ENCODE assay signal across 1 cellular context in the genomic region with DNA sequence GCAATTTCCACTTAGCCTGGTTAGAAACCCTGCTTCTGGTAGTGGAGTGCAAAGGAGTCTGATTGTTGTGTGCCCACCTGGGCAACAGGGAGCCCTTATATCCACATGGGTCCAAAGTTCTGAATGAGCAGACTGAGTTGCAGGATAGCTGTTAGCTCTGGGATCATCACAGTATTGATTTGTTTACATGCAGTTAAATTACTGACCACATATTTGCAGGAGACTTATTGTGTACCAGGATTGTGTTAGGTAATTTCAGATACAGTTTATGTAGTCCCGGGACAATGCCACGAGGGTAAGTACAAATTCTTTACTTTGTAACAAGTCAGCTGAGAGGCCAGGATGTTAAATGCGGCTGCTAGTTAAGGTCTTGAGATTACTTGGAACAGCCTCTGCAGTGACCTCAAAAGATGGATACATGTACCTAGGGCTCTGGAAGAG.
TF ChIP-seq lines count a peak whose summit lies in the region.

No MANE protein-coding gene starts in this region.

TF ChIP-seq in HepG2, 621 proteins besides CTCF, POLR2A, EP300 and RAD21 (continued from another document and continues in another):
- TF ChIP-seq TFDP1 (CRISPR knock-in tag; IDR thresholded peaks at IDR 0.05; ENCODE audit: borderline replicate concordance) (no peak), MED13 (CRISPR knock-in tag; IDR thresholded peaks at IDR 0.05) (peak; percentile 44; the same call in 1 of the 2 replicates), TSC22D2 (CRISPR knock-in tag; IDR thresholded peaks at IDR 0.05; ENCODE audit: borderline replicate concordance) (peak; percentile 79; the same call in 1 of the 2 replicates), HMG20B (CRISPR knock-in tag; conservative IDR thresholded peaks at IDR 0.05) (peak; percentile 91), FOXK1 (CRISPR knock-in tag; IDR thresholded peaks at IDR 0.05; ENCODE audit: borderline replicate concordance, low read depth) (peak; percentile 91), TMF1 (CRISPR knock-in tag; IDR thresholded peaks at IDR 0.05; ENCODE audit: low read depth) (no peak), TCF7 (IDR thresholded peaks at IDR 0.05; ENCODE audit: low read depth) (peak; percentile 53), SALL1 (CRISPR knock-in tag; IDR thresholded peaks at IDR 0.05) (peak; percentile 94), NCOA2 (CRISPR knock-in tag; IDR thresholded peaks at IDR 0.05) (peak; percentile 90), RBM39 (IDR thresholded peaks at IDR 0.05; ENCODE audit: low read depth, low read length, poor library complexity, severe bottlenecking) (no peak), ZNF142 (CRISPR knock-in tag; IDR thresholded peaks at IDR 0.05) (no peak), RXRB (CRISPR knock-in tag; IDR thresholded peaks at IDR 0.05; ENCODE audit: borderline replicate concordance) (peak; percentile 82), FOXM1 (CRISPR knock-in tag; IDR thresholded peaks at IDR 0.05) (no peak), ZNF431 (CRISPR knock-in tag; IDR thresholded peaks at IDR 0.05; ENCODE audit: borderline replicate concordance, low read depth) (no peak), NR2F1 (CRISPR knock-in tag; IDR thresholded peaks at IDR 0.05) (no peak; a peak in 1 of 4 replicates), ZNF816 (CRISPR knock-in tag; IDR thresholded peaks at IDR 0.05; ENCODE audit: borderline replicate concordance) (peak; percentile 80; the same call in 1 of the 2 replicates), ZEB1 (IDR thresholded peaks at IDR 0.05; ENCODE audit: insufficient replicate concordance, low read depth) (peak; percentile 69), BCL6 (CRISPR knock-in tag; IDR thresholded peaks at IDR 0.05) (peak; percentile 85), RFXAP (CRISPR knock-in tag; IDR thresholded peaks at IDR 0.05; ENCODE audit: borderline replicate concordance) (0 out of 2 replicates have a peak, but pooled peaks have one; percentile 45), ZNF792 (CRISPR knock-in tag; IDR thresholded peaks at IDR 0.05) (peak; percentile 78; the same call in 1 of the 2 replicates), RFX3 (CRISPR knock-in tag; IDR thresholded peaks at IDR 0.05) (no peak), NCOA1 (CRISPR knock-in tag; IDR thresholded peaks at IDR 0.05) (no peak), BRCA1 (CRISPR knock-in tag; IDR thresholded peaks at IDR 0.05) (no peak), ZNF781 (CRISPR knock-in tag; IDR thresholded peaks at IDR 0.05; ENCODE audit: borderline replicate concordance, not compliant biosample characterization) (no peak), ZNF674 (CRISPR knock-in tag; IDR thresholded peaks at IDR 0.05; ENCODE audit: low read depth) (no peak), NR3C1 (CRISPR knock-in tag; IDR thresholded peaks at IDR 0.05) (no peak), TEF (CRISPR knock-in tag; IDR thresholded peaks at IDR 0.05) (0 out of 2 replicates have a peak, but pooled peaks have one; percentile 55), ZBTB25 (CRISPR knock-in tag; IDR thresholded peaks at IDR 0.05) (peak; percentile 63), CREB1 (IDR thresholded peaks at IDR 0.05) (no peak), CREB1 (CRISPR knock-in tag; IDR thresholded peaks at IDR 0.05) (peak; percentile 50; the same call in 1 of the 2 replicates), ISL2 (CRISPR knock-in tag; IDR thresholded peaks at IDR 0.05) (peak; percentile 93), FIP1L1 (IDR thresholded peaks at IDR 0.05; ENCODE audit: borderline replicate concordance, insufficient read depth, low read depth, low read length) (no peak), PTBP1 (IDR thresholded peaks at IDR 0.05; ENCODE audit: low read depth, low read length, poor library complexity, severe bottlenecking) (no peak), RORA (CRISPR knock-in tag; IDR thresholded peaks at IDR 0.05) (no peak), SMYD3 (CRISPR knock-in tag; IDR thresholded peaks at IDR 0.05) (no peak), FOXO1 (CRISPR knock-in tag; IDR thresholded peaks at IDR 0.05) (peak; percentile 93), ZNF713 (CRISPR knock-in tag; IDR thresholded peaks at IDR 0.05) (no peak), FOXJ3 (CRISPR knock-in tag; IDR thresholded peaks at IDR 0.05; ENCODE audit: borderline replicate concordance) (peak; percentile 99), TBX2 (CRISPR knock-in tag; IDR thresholded peaks at IDR 0.05; ENCODE audit: borderline replicate concordance) (peak; percentile 81), MIER3 (CRISPR knock-in tag; IDR thresholded peaks at IDR 0.05; ENCODE audit: borderline replicate concordance) (peak; percentile 80; the same call in 1 of the 2 replicates), AHR (CRISPR knock-in tag; IDR thresholded peaks at IDR 0.05) (no peak), CCDC6 (CRISPR knock-in tag; IDR thresholded peaks at IDR 0.05) (peak; percentile 43; the same call in 1 of the 2 replicates), ZNF839 (CRISPR knock-in tag; IDR thresholded peaks at IDR 0.05; ENCODE audit: borderline replicate concordance) (no peak), ZFP90 (CRISPR knock-in tag; IDR thresholded peaks at IDR 0.05; ENCODE audit: borderline replicate concordance) (no peak), ZNF251 (CRISPR knock-in tag; IDR thresholded peaks at IDR 0.05) (no peak)
- TF ChIP-seq, protein P1, sequence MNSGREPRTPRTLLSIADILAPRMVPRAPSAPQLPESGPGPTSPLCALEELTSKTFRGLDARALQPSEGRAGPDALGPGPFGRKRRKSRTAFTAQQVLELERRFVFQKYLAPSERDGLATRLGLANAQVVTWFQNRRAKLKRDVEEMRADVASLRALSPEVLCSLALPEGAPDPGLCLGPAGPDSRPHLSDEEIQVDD (CRISPR knock-in tag; IDR thresholded peaks at IDR 0.05; ENCODE audit: borderline replicate concordance): no peak
- TF ChIP-seq, protein P2, sequence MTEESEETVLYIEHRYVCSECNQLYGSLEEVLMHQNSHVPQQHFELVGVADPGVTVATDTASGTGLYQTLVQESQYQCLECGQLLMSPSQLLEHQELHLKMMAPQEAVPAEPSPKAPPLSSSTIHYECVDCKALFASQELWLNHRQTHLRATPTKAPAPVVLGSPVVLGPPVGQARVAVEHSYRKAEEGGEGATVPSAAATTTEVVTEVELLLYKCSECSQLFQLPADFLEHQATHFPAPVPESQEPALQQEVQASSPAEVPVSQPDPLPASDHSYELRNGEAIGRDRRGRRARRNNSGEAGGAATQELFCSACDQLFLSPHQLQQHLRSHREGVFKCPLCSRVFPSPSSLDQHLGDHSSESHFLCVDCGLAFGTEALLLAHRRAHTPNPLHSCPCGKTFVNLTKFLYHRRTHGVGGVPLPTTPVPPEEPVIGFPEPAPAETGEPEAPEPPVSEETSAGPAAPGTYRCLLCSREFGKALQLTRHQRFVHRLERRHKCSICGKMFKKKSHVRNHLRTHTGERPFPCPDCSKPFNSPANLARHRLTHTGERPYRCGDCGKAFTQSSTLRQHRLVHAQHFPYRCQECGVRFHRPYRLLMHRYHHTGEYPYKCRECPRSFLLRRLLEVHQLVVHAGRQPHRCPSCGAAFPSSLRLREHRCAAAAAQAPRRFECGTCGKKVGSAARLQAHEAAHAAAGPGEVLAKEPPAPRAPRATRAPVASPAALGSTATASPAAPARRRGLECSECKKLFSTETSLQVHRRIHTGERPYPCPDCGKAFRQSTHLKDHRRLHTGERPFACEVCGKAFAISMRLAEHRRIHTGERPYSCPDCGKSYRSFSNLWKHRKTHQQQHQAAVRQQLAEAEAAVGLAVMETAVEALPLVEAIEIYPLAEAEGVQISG (CRISPR knock-in tag; IDR thresholded peaks at IDR 0.05): peak; percentile 54; the same call in 1 of the 2 replicates
- TF ChIP-seq, protein P3, sequence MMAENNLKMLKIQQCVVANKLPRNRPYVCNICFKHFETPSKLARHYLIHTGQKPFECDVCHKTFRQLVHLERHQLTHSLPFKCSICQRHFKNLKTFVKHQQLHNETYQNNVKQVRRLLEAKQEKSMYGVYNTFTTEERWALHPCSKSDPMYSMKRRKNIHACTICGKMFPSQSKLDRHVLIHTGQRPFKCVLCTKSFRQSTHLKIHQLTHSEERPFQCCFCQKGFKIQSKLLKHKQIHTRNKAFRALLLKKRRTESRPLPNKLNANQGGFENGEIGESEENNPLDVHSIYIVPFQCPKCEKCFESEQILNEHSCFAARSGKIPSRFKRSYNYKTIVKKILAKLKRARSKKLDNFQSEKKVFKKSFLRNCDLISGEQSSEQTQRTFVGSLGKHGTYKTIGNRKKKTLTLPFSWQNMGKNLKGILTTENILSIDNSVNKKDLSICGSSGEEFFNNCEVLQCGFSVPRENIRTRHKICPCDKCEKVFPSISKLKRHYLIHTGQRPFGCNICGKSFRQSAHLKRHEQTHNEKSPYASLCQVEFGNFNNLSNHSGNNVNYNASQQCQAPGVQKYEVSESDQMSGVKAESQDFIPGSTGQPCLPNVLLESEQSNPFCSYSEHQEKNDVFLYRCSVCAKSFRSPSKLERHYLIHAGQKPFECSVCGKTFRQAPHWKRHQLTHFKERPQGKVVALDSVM (CRISPR knock-in tag; IDR thresholded peaks at IDR 0.05): no peak
- TF ChIP-seq, protein P4, sequence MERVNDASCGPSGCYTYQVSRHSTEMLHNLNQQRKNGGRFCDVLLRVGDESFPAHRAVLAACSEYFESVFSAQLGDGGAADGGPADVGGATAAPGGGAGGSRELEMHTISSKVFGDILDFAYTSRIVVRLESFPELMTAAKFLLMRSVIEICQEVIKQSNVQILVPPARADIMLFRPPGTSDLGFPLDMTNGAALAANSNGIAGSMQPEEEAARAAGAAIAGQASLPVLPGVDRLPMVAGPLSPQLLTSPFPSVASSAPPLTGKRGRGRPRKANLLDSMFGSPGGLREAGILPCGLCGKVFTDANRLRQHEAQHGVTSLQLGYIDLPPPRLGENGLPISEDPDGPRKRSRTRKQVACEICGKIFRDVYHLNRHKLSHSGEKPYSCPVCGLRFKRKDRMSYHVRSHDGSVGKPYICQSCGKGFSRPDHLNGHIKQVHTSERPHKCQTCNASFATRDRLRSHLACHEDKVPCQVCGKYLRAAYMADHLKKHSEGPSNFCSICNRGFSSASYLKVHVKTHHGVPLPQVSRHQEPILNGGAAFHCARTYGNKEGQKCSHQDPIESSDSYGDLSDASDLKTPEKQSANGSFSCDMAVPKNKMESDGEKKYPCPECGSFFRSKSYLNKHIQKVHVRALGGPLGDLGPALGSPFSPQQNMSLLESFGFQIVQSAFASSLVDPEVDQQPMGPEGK (CRISPR knock-in tag; IDR thresholded peaks at IDR 0.05): peak; percentile 34; the same call in 1 of the 2 replicates
